8 cellular contexts compared by ENCODE assay signal in the genomic region with DNA sequence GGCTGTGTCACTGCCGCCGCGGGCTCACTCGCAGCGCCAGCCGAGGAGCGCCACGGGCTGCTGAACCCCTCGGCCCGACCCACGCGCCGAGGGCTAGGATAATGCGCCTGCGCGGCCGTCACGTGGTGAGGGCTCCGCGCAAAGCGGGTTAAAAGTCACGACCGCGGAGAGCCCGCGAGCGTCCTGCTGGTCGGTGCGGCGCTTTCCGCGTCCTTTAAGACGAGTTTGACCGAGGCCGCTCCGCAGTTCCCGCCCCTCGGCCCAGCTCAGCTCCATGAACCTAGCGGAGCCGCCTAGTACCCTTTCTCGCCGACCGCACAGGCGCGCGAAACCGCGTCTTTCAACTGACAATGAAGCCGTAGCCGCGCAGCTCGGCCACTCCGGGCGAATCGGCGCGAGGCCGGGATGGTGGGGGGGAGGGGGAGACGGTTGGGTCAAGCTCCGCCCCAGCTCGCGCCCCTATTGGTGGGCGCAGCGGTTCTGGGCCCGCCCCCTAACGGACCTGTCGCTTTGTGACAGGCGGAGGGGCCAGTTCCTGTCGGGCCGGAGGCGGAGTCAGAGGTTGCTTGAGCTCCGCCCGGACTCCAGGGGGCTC. TPM values are rescaled to one million over a fixed set of nuclear protein-coding genes. Genes with fewer than 3 reads are reported as not detected.
DNase-seq lines count a peak whose midpoint lies in the region; ATAC-seq and TF ChIP-seq lines count a peak whose summit lies in the region.

No MANE protein-coding gene starts in this region.

- no CpG with 5 or more reads among the region's 73 CpGs for WGBS in gastroesophageal sphincter (ENCODE audit: low coverage in 1 of 2), 2 donors

- H3K36me3 ChIP-seq in gastroesophageal sphincter (no peaks in the 10 kb centered on the region), neutrophil (no peaks in the 10 kb centered on the region)

- no peak for TF ChIP-seq EP300 in gastroesophageal sphincter (IDR thresholded peaks at IDR 0.05)

- ATAC-seq in HG02571 (IDR thresholded peaks at IDR 0.05; ENCODE audit: unreplicated experiment) (peak; percentile 85), gastroesophageal sphincter (peak; percentile 96)

- H3K27me3 ChIP-seq in gastroesophageal sphincter (no peaks in the 10 kb centered on the region), neutrophil (no peaks in the 10 kb centered on the region)

- no peaks in the 10 kb centered on the region for H3K9me3 ChIP-seq in gastroesophageal sphincter
- H3K9me3 ChIP-seq in neutrophil = no peaks in the 10 kb centered on the region

- no peak for TF ChIP-seq CTCF in NB4 (IDR thresholded peaks at IDR 0.05; ENCODE audit: low read depth, low read length)
- TF ChIP-seq CTCF in gastroesophageal sphincter (IDR thresholded peaks at IDR 0.05) = peak in 2 of 4 experiments; percentile 14 to 39
- TF ChIP-seq CTCF in neutrophil (IDR thresholded peaks at IDR 0.05) = peak; percentile 47

- H3K4me1 ChIP-seq in gastroesophageal sphincter (peaks cover 0 to 44% (median 4%) of the 10 kb centered on the region in 3 donors), neutrophil (ENCODE audit: control insufficient read depth in 1 of 2, insufficient read depth in 1 of 2, low read depth in 1 of 2, low read length in 1 of 2) (peaks cover 46 to 52% of the 10 kb centered on the region in 2 experiments)

- H3K27ac ChIP-seq in gastroesophageal sphincter (peak overlapping the region; percentile 80 to 99 (median 98)), neutrophil (peak overlapping the region; percentile 93), substantia nigra (ENCODE audit: low read depth, low read length, poor library complexity, severe bottlenecking) (peak overlapping the region; percentile 96)

- TF ChIP-seq POLR2A in NB4 (IDR thresholded peaks at IDR 0.05; ENCODE audit: extremely low read depth, insufficient read length) (peak; percentile 65), gastroesophageal sphincter (IDR thresholded peaks at IDR 0.05) (peak; percentile 72 to 81)

- H3K4me3 ChIP-seq in NB4 (ENCODE audit: low read depth, low read length) (peak overlapping the region; percentile 98), gastroesophageal sphincter (peak overlapping the region; percentile 53 to 90), neutrophil (ENCODE audit: low read depth in 1 of 2, low read length in 1 of 2) (peak overlapping the region; percentile 95 to 96)

- DNase-seq in GM04504 (ENCODE audit: low read depth) (peak; percentile 98), NB4 (ENCODE audit: low read depth) (peak; percentile 99), SK-N-DZ (ENCODE audit: low spot score) (peak; percentile 99), substantia nigra (lab: John Stamatoyannopoulos, UW) (peak; percentile 94 to 100 (median 98))
- peak; percentile 99 for DNase-seq in activated naive CD4-positive, alpha-beta T cell treated with anti-CD3 and anti-CD28 coated beads, Interleukin-2, amount 50 U/mL, for 16 hours

RNA-seq across cellular contexts. Expression of gene STT3B, which starts 0.6 kb away (rescaled TPM):
- polyA plus RNA-seq in SK-N-DZ (2014; cell fraction: cytosol; rRNA removed) = 117 and 119 TPM in 2 replicates
- polyA plus RNA-seq in SK-N-DZ (2014; cell fraction: nucleus; rRNA removed) = 80.6 and 94.8 TPM in 2 replicates
- total RNA-seq in gastroesophageal sphincter = 100 to 1,000 TPM in 2 of 4 donors, 10 to 100 TPM in 2; 75.4 to 107 (median 94.1) TPM

Comparison
In these comparisons a context has a peak if more than half of its experiments do, and no peak if none do; other contexts are left out.
1. Peak in every context shown above with its lines: DNase-seq, ATAC-seq, H3K4me3 ChIP-seq and H3K27ac ChIP-seq.